ENCODE assay signal across 8 cellular contexts in genomic region chr1:35202048-35202719, GRCh38.
DNase-seq lines count a peak whose midpoint lies in the region; ATAC-seq, FAIRE-seq and TF ChIP-seq lines count a peak whose summit lies in the region.

No MANE protein-coding gene starts in this region.

- H3K36me3 ChIP-seq in WERI-Rb-1, result no peaks in the 10 kb centered on the region

- DNase-seq in GDM1 (lab: John Stamatoyannopoulos, UW), result peak; percentile 64
- peak; percentile 75 for DNase-seq in NCI-H2196 (lab: John Stamatoyannopoulos, UW; ENCODE audit: unreplicated experiment)
- peak; percentile 82 for DNase-seq in WERI-Rb-1
- peak; percentile 89 to 90 for DNase-seq in cardiac fibroblast (ENCODE audit: low read depth in 2 of 2)
- DNase-seq in stimulated activated CD4-positive, alpha-beta T cell treated with anti-CD3 and anti-CD28 coated beads, Interleukin-15, amount 100 ng/mL, for 48 hours (ENCODE audit: low read depth in 2 of 2), result peak; percentile 26 to 54

- no peaks in the 10 kb centered on the region for H3K27me3 ChIP-seq in WERI-Rb-1 (ENCODE audit: insufficient read depth, low read depth, severe bottlenecking)

- peak; percentile 92 for TF ChIP-seq CTCF in WERI-Rb-1 (IDR thresholded peaks at IDR 0.05; ENCODE audit: low read depth, low read length)
- peak; percentile 97 for TF ChIP-seq CTCF in cardiac fibroblast (IDR thresholded peaks at IDR 0.05; ENCODE audit: low read depth, low read length)

- H3K9me3 ChIP-seq in WERI-Rb-1 (ENCODE audit: severe bottlenecking), result peaks cover 7% of the 10 kb centered on the region

- H3K4me3 ChIP-seq in WERI-Rb-1 (ENCODE audit: low read depth, low read length) (no peak overlapping the region), cardiac fibroblast (replicated peaks in 1 of 2; ENCODE audit: low read depth in 2 of 2, low read length in 2 of 2) (no peak overlapping the region)

- peak; percentile 79 for FAIRE-seq in islet of Langerhans (lab: Jason Lieb, UNC)

- ATAC-seq in HG03095 (IDR thresholded peaks at IDR 0.05; ENCODE audit: unreplicated experiment) (peak; percentile 72), GM21723 (IDR thresholded peaks at IDR 0.05; ENCODE audit: unreplicated experiment) (no peak)

- H3K27ac ChIP-seq in WERI-Rb-1, result no peak overlapping the region
